Comparison of ENCODE assay signal across 8 cellular contexts in the genomic region with DNA sequence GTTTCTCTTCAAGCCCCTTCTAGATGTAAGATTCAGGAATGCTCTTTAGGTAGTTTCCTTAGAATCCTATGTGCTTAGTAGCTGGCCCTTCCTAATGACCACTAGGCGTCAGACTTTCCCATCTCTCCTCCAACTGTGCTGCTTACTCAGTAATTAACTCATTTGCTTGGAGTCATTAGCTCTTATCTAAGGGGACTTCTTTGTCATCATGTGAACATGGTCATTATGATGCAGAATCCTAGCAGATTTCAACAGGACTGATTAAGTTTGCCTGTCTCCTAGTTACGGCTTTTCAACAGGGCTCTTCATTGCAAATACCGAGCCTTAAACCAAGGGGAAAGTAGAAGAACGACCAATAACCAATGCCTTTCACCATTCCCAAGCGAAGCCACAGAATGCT. TPM values are rescaled to one million over a fixed set of nuclear protein-coding genes. Genes with fewer than 3 reads are reported as not detected.
DNase-seq lines count a peak whose midpoint lies in the region; ATAC-seq and TF ChIP-seq lines count a peak whose summit lies in the region.

No MANE protein-coding gene starts in this region.

- no peak for ATAC-seq in GM18868 (IDR thresholded peaks at IDR 0.05; ENCODE audit: unreplicated experiment)

- no peak overlapping the region for H3K4me3 Mint-ChIP-seq in glutamatergic neuron (ENCODE audit: unreplicated experiment)

- H3K4me3 ChIP-seq in SU-DHL-6 (ENCODE audit: insufficient read depth, low read length, poor library complexity, severe bottlenecking) (no peak overlapping the region), skeletal muscle satellite cell (ENCODE audit: low read length) (no peak overlapping the region)

- H3K36me3 ChIP-seq in SU-DHL-6 (ENCODE audit: low read length) (no peaks in the 10 kb centered on the region), skeletal muscle satellite cell (ENCODE audit: insufficient read depth, low read length) (no peaks in the 10 kb centered on the region)

- DNase-seq in D341Med (ENCODE audit: low spot score) (peak; percentile 63), LoVo (ENCODE audit: low spot score) (peak; percentile 46), glutamatergic neuron (no peak), NCI-H128 (lab: John Stamatoyannopoulos, UW; ENCODE audit: unreplicated experiment) (no peak)
- no peak for DNase-seq in activated CD8-positive, alpha-beta memory T cell treated with anti-CD3 and anti-CD28 coated beads, Interleukin-2, amount 50 U/mL, for 4 hours

- no peak overlapping the region for H2AFZ ChIP-seq in SU-DHL-6 (ENCODE audit: low read depth, low read length, severe bottlenecking)

- H4K20me1 ChIP-seq in SU-DHL-6 (ENCODE audit: low read depth, low read length): no peaks in the 10 kb centered on the region

- H3K4me1 Mint-ChIP-seq in glutamatergic neuron (ENCODE audit: low read depth, unreplicated experiment): peaks cover 7% of the 10 kb centered on the region

- no peaks in the 10 kb centered on the region for H3K27me3 Mint-ChIP-seq in glutamatergic neuron (ENCODE audit: unreplicated experiment)

- no peak overlapping the region for H3K4me2 ChIP-seq in SU-DHL-6 (ENCODE audit: low read depth, low read length, poor library complexity, severe bottlenecking)
- H3K4me2 ChIP-seq in skeletal muscle satellite cell (ENCODE audit: low read length): no peak overlapping the region

- TF ChIP-seq CTCF in SU-DHL-6 (IDR thresholded peaks at IDR 0.05; ENCODE audit: insufficient read depth, low read length, poor library complexity, severe bottlenecking) (peak; percentile 44), glutamatergic neuron (IDR thresholded peaks at IDR 0.05; ENCODE audit: partially characterized antibody, unreplicated experiment) (peak; percentile 78)

- H3F3A ChIP-seq in SU-DHL-6 (ENCODE audit: insufficient read depth): no peaks in the 10 kb centered on the region

- peaks cover 16% of the 10 kb centered on the region for H3K4me1 ChIP-seq in skeletal muscle satellite cell (ENCODE audit: control insufficient read depth, insufficient read depth, low read length)

- H3K9me3 ChIP-seq in SU-DHL-6 (ENCODE audit: insufficient read depth, low read length) (no peaks in the 10 kb centered on the region), skeletal muscle satellite cell (replicated peaks; ENCODE audit: low read length) (no peaks in the 10 kb centered on the region)

- H3K9me2 ChIP-seq in SU-DHL-6 (replicated peaks; ENCODE audit: insufficient read depth, low read length): no peaks in the 10 kb centered on the region

- H3K27ac ChIP-seq in SU-DHL-6 (ENCODE audit: low read depth, low read length): no peak overlapping the region

- no peak overlapping the region for H3K27ac Mint-ChIP-seq in glutamatergic neuron (ENCODE audit: unreplicated experiment)

- H3K79me2 ChIP-seq in SU-DHL-6 (ENCODE audit: insufficient read depth, low read length): no peaks in the 10 kb centered on the region

- no peaks in the 10 kb centered on the region for H3K27me3 ChIP-seq in SU-DHL-6 (ENCODE audit: low read length)
- H3K27me3 ChIP-seq in skeletal muscle satellite cell (ENCODE audit: control insufficient read depth, insufficient read depth, low read length): no peaks in the 10 kb centered on the region

- H3K9ac ChIP-seq in SU-DHL-6 (ENCODE audit: low read length) (no peak overlapping the region), skeletal muscle satellite cell (ENCODE audit: low read depth, low read length) (peak overlapping the region; percentile 57)

- no peaks in the 10 kb centered on the region for H3K9me3 Mint-ChIP-seq in glutamatergic neuron (ENCODE audit: unreplicated experiment)

- no peaks in the 10 kb centered on the region for H3K36me3 Mint-ChIP-seq in glutamatergic neuron (ENCODE audit: unreplicated experiment)

RNA-seq across cellular contexts. Expression of gene GJD2, which starts 46.4 kb away (rescaled TPM):
- total RNA-seq in glutamatergic neuron (ENCODE audit: unreplicated experiment): 3.3 TPM
- total RNA-seq in skeletal muscle satellite cell (2012; rRNA removed): not detected in 2 replicates

Comparison
In these comparisons a context has a peak if more than half of its experiments do, and no peak if none do; other contexts are left out.
1. DNase-seq: peak in D341Med (single experiment) and LoVo (single experiment); none in glutamatergic neuron (single experiment), NCI-H128 (single experiment) and activated CD8-positive, alpha-beta memory T cell treated with anti-CD3 and anti-CD28 coated beads, Interleukin-2, amount 50 U/mL, for 4 hours (single experiment).